31 cellular contexts compared by ENCODE assay signal in the genomic region with DNA sequence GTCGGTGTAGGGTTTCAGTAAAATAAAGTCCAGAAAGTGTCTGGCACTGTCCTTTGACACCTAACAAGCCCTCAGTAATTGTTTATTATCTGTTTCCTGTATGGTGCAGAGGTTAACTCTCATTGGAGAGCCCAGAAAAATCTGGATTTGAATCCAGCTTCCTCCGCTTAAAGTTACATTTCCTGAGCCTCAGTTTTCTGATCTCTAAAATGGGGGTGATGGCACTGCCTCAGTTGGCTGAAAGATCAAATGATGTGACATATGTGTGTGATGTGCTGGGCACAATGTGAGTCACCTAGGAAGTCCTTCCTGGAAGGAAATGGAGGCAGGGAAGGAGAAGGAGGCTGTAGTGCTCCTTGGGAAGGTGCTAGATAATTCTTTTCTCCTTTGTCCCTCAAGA. TPM values are rescaled to one million over a fixed set of nuclear protein-coding genes. Genes with fewer than 3 reads are reported as not detected.
"Had no signal": no experiment of that assay in that cellular context is flagged by ENCODE, and none has a peak within 500 bp of the region (broad histone marks: within the 10 kb centered on the region; RNA-seq: fewer than 3 reads in every experiment).

No MANE protein-coding gene starts in this region.

- H3K4me3 ChIP-seq: ovary, psoas muscle, skin epidermis, smooth muscle cell, spleen, suprapubic skin, testis, tibial artery, upper lobe of right lung, uterus had no signal

- DNase-seq: naive B cell; naive thymus-derived CD8-positive, alpha-beta T cell; nephron progenitor cell; occipital lobe; ovary; psoas muscle; right cardiac atrium; spleen; stimulated activated CD4-positive, alpha-beta T cell treated with anti-CD3 and anti-CD28 coated beads, Interleukin-12 subunit alpha, Interleukin-12 subunit beta, amount 100 ng/mL, for 4 hours; stimulated activated CD4-positive, alpha-beta T cell treated with anti-CD3 and anti-CD28 coated beads, Interleukin-1b, Interleukin-23, amount 100 ng/mL, for 48 hours; stimulated activated CD4-positive, alpha-beta T cell treated with anti-CD3 and anti-CD28 coated beads, Interleukin-4, amount 100 ng/mL, for 1 hour; stimulated activated CD4-positive, alpha-beta T cell treated with anti-CD3 and anti-CD28 coated beads, Interleukin-4, amount 100 ng/mL, for 4 hours; stimulated activated CD8-positive, alpha-beta memory T cell treated with anti-CD3 and anti-CD28 coated beads, Interleukin-4, amount 100 ng/mL, for 48 hours; stimulated activated naive CD4-positive, alpha-beta T cell; stimulated activated naive CD8-positive, alpha-beta T cell treated with anti-CD3 and anti-CD28 coated beads, Interleukin-15, amount 100 ng/mL, for 72 hours; stimulated activated naive CD8-positive, alpha-beta T cell treated with anti-CD3 and anti-CD28 coated beads, Interleukin-15, Interleukin-2, amounts not matched to agents 100 U/mL and 50 U/mL, for 24 hours; substantia nigra; testis; tibial artery; trophoblast cell; upper lobe of right lung; uterus had no signal

- H3K27ac ChIP-seq: ovary, parathyroid adenoma, psoas muscle, skin epidermis, spleen, suprapubic skin, testis, tibial artery, upper lobe of right lung, uterus had no signal

- H3K4me1 ChIP-seq: uterus had no signal

- H3K27me3 Mint-ChIP-seq: naive B cell; natural killer cell treated with Interleukin-12 subunit alpha and Interleukin-12 subunit beta and Interleukin-15 and Interleukin-18, amount 100 ng/mL, for 72 hours; stimulated activated memory B cell treated with anti-CD40 and anti-IgM and Interleukin-4, amounts not matched to agents 10 μg/mL and 1 μg/mL and 100 μg/mL, for 72 hours; stimulated activated naive CD8-positive, alpha-beta T cell treated with anti-CD3 and anti-CD28 coated beads, Interleukin-15, amount 100 ng/mL, for 72 hours had no signal

- H3K4me3 Mint-ChIP-seq: naive thymus-derived CD8-positive, alpha-beta T cell; natural killer cell treated with Interleukin-12 subunit alpha and Interleukin-12 subunit beta and Interleukin-15 and Interleukin-18, amount 100 ng/mL, for 72 hours; nephron progenitor cell; neural crest cell; stimulated activated memory B cell treated with anti-CD40 and anti-IgM and Interleukin-4, amounts not matched to agents 10 μg/mL and 1 μg/mL and 100 μg/mL, for 72 hours; stimulated activated naive CD8-positive, alpha-beta T cell treated with anti-CD3 and anti-CD28 coated beads, Interleukin-15, amount 100 ng/mL, for 72 hours had no signal

- H3K9ac ChIP-seq: parathyroid adenoma had no signal

- H3K27me3 ChIP-seq: ovary, spleen, suprapubic skin, testis, tibial artery, upper lobe of right lung, uterus had no signal

- H3K36me3 Mint-ChIP-seq: naive B cell; naive thymus-derived CD8-positive, alpha-beta T cell; natural killer cell treated with Interleukin-12 subunit alpha and Interleukin-12 subunit beta and Interleukin-15 and Interleukin-18, amount 100 ng/mL, for 72 hours; stimulated activated memory B cell treated with anti-CD40 and anti-IgM and Interleukin-4, amounts not matched to agents 10 μg/mL and 1 μg/mL and 100 μg/mL, for 72 hours had no signal

- H3K36me3 ChIP-seq: ovary, spleen, suprapubic skin, tibial artery, upper lobe of right lung, uterus had no signal

- H3K9me3 ChIP-seq: ovary, psoas muscle, spleen, suprapubic skin, testis, tibial artery, upper lobe of right lung, uterus had no signal

- H3K4me2 ChIP-seq: smooth muscle cell had no signal

- H3K9me3 Mint-ChIP-seq: naive thymus-derived CD8-positive, alpha-beta T cell; natural killer cell treated with Interleukin-12 subunit alpha and Interleukin-12 subunit beta and Interleukin-15 and Interleukin-18, amount 100 ng/mL, for 72 hours; nephron progenitor cell; neural crest cell; stimulated activated memory B cell treated with anti-CD40 and anti-IgM and Interleukin-4, amounts not matched to agents 10 μg/mL and 1 μg/mL and 100 μg/mL, for 72 hours; stimulated activated naive CD8-positive, alpha-beta T cell treated with anti-CD3 and anti-CD28 coated beads, Interleukin-15, amount 100 ng/mL, for 72 hours had no signal

- H3K27ac Mint-ChIP-seq: naive B cell; naive thymus-derived CD8-positive, alpha-beta T cell; natural killer cell treated with Interleukin-12 subunit alpha and Interleukin-12 subunit beta and Interleukin-15 and Interleukin-18, amount 100 ng/mL, for 72 hours; nephron progenitor cell; progenitor cell of endocrine pancreas had no signal

RNA-seq across cellular contexts. Expression of a gene that starts 14.7 kb away (rescaled TPM):
- total RNA-seq: renal cortical epithelial cell had no signal
